In genomic region chr3:141335531-141336042, GRCh38 we compare ENCODE assay signal across 1 cellular context.
TF ChIP-seq lines count a peak whose summit lies in the region.

No MANE protein-coding gene starts in this region.

TF ChIP-seq in IMR-90, 13 proteins besides CTCF, POLR2A, EP300 and RAD21:
- TF ChIP-seq CHD1 (IDR thresholded peaks at IDR 0.05; ENCODE audit: low read depth, low read length) (no peak), FOS (IDR thresholded peaks at IDR 0.05; ENCODE audit: low read depth, low read length) (peak; percentile 35; the same call in 1 of the 2 replicates), CEBPB (IDR thresholded peaks at IDR 0.05; ENCODE audit: low read depth, low read length) (peak; percentile 34; the same call in 1 of the 2 replicates), USF2 (IDR thresholded peaks at IDR 0.05; ENCODE audit: low read depth, low read length) (no peak), BHLHE40 (IDR thresholded peaks at IDR 0.05; ENCODE audit: low read depth, low read length) (0 out of 2 replicates have a peak, but pooled peaks have one; percentile 22), MAFK (IDR thresholded peaks at IDR 0.05; ENCODE audit: low read depth, low read length) (peak; percentile 50)
TF ChIP-seq in IMR-90: peak in this region for 4.
